1 cellular context compared by ENCODE assay signal in the genomic region with DNA sequence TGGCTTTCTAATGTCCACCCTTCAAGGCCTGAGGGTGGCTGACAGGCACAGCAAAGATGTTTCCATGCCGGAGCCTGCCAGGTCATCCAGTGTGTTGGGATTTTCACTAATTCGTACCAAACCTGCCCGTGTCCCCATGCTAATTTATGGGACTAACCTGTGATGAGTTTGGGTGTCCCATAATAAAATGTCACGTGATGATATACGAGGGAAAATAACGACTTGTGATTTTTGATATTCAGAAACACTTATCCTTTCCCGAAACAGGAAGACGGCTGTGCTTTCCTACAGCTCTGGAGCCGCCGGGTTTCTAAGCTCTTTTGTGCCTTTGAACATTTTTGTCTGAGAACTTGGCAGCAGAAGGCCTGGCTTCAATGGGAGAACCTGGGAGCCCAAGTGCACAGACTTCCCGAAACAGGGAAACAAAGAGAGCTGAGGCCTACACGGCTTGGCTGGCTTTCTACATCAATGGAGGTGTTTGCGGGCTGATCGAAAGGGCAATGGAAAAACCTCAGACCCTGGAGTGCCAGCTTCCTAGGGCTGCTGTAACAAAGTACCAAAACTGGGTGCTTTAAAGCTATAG.
TF ChIP-seq lines count a peak whose summit lies in the region.

No MANE protein-coding gene starts in this region.

TF ChIP-seq in K562, 482 proteins besides CTCF, POLR2A, EP300 and RAD21 (continued from another document):
- TF ChIP-seq, protein P1, sequence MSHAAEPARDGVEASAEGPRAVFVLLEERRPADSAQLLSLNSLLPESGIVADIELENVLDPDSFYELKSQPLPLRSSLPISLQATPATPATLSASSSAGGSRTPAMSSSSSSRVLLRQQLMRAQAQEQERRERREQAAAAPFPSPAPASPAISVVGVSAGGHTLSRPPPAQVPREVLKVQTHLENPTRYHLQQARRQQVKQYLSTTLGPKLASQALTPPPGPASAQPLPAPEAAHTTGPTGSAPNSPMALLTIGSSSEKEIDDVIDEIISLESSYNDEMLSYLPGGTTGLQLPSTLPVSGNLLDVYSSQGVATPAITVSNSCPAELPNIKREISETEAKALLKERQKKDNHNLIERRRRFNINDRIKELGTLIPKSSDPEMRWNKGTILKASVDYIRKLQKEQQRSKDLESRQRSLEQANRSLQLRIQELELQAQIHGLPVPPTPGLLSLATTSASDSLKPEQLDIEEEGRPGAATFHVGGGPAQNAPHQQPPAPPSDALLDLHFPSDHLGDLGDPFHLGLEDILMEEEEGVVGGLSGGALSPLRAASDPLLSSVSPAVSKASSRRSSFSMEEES (CRISPR knock-in tag; IDR thresholded peaks at IDR 0.05), result peak; percentile 25; the same call in 1 of the 2 replicates
- TF ChIP-seq MEIS2 (IDR thresholded peaks at IDR 0.05; ENCODE audit: partially characterized antibody), result peak; percentile 3
